12 cellular contexts compared by ENCODE assay signal in the genomic region with DNA sequence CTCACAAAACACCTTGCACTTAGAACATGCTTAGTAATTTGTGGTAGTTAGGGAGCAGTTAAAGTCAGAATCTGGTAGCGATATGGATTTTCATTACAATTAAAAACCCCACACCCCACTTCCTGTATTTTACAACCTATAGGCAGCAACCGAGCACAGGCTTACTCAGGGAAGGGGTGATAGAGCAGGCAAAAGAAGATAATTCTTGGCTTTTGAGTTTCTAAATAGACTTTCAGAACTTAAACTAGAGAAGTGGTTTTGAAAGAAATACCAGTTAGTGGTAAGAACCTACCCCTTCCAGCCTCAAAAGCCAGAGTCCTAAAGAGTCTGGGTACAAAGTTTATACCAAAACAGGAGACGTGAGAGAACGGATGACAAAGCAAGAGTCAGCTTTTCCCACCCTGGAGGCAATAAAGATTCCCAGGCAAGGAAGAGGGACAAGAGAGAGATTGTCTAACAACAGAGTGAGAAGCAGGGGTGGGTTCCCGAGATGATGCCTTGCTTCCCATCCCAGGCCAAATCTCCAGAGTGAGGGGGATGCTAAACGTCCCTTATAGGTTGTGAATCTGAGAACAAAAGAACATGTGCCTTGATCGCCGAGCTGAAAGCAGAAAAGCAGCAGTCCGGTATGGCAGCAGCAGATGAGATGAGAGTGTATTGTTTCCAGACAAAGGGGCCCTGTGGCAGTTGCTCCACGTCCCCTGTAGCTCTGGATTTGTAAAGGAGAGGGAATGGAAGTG. TPM values are rescaled to one million over a fixed set of nuclear protein-coding genes. Genes with fewer than 3 reads are reported as not detected.
A peak's percentile ranks its signal among the peaks of the same experiment; 100 is the strongest.
DNase-seq lines count a peak whose midpoint lies in the region; ATAC-seq lines count a peak whose summit lies in the region.
"Had no signal": no experiment of that assay in that cellular context is flagged by ENCODE, and none has a peak within 500 bp of the region (broad histone marks: within the 10 kb centered on the region; RNA-seq: fewer than 3 reads in every experiment).

No MANE protein-coding gene starts in this region.

- H3K4me3 Mint-ChIP-seq in CD4-positive, CD25-positive, alpha-beta regulatory T cell = peak overlapping the region in 2 of 4 donors; percentile 1 to 72
- H3K4me3 Mint-ChIP-seq in T-helper 17 cell = no peak overlapping the region

- H3K27me3 ChIP-seq in CD4-positive, CD25-positive, alpha-beta regulatory T cell (ENCODE audit: control insufficient read depth, insufficient read depth, low read length) = no peaks in the 10 kb centered on the region
- H3K27me3 ChIP-seq in HAP-1 (ENCODE audit: low read depth) = no peaks in the 10 kb centered on the region
- H3K27me3 ChIP-seq in iPS-20b (ENCODE audit: insufficient read depth, low read length) = no peaks in the 10 kb centered on the region
- H3K27me3 ChIP-seq: colonic mucosa had no signal

- peaks cover 44 to 84% (median 54%) of the 10 kb centered on the region in 4 donors for H3K4me1 Mint-ChIP-seq in CD4-positive, CD25-positive, alpha-beta regulatory T cell
- H3K4me1 Mint-ChIP-seq in T-helper 17 cell = peaks cover 53% of the 10 kb centered on the region

- no peak for ATAC-seq in CD4-positive, CD25-positive, alpha-beta regulatory T cell (ENCODE audit: low read depth in 2 of 2)
- ATAC-seq in T-helper 17 cell = no peak
- no peak for ATAC-seq in GM19035 (IDR thresholded peaks at IDR 0.05; ENCODE audit: unreplicated experiment)
- ATAC-seq in Right ventricle myocardium inferior = no peak

- peaks cover 21% of the 10 kb centered on the region for H3K36me3 Mint-ChIP-seq in CD4-positive, CD25-positive, alpha-beta regulatory T cell
- H3K36me3 Mint-ChIP-seq in T-helper 17 cell (ENCODE audit: low read depth) = peaks cover 7% of the 10 kb centered on the region

- peak overlapping the region; percentile 30; the same call in 1 of the 2 replicates for H3K9ac ChIP-seq in iPS-20b (ENCODE audit: low read depth, low read length)

- no peaks in the 10 kb centered on the region for H3K9me3 Mint-ChIP-seq in CD4-positive, CD25-positive, alpha-beta regulatory T cell

- H3K36me3 ChIP-seq in CD4-positive, CD25-positive, alpha-beta regulatory T cell (ENCODE audit: control insufficient read depth, insufficient read depth, low read length) = peaks cover 32% of the 10 kb centered on the region
- H3K36me3 ChIP-seq in HAP-1 (replicated peaks) (no peaks in the 10 kb centered on the region), iPS-20b (ENCODE audit: insufficient read depth, low read depth, low read length) (no peaks in the 10 kb centered on the region)
- H3K36me3 ChIP-seq: colonic mucosa had no signal

- peak in 1 of 3 donors; percentile 39 for DNase-seq in CD4-positive, CD25-positive, alpha-beta regulatory T cell
- DNase-seq in HAP-1 (ENCODE audit: low spot score in 2 of 2) (peak; percentile 53 to 58), T-helper 17 cell (no peak), GDM1 (lab: John Stamatoyannopoulos, UW) (no peak), HuH-7.5 (ENCODE audit: low spot score) (no peak), Right ventricle myocardium inferior (ENCODE audit: missing footprints) (no peak)
- DNase-seq: activated CD8-positive, alpha-beta memory T cell treated with anti-CD3 and anti-CD28 coated beads for 24 hours; colonic mucosa; NCI-H510A had no signal

- no peaks in the 10 kb centered on the region for H3K9me3 ChIP-seq in CD4-positive, CD25-positive, alpha-beta regulatory T cell (ENCODE audit: control insufficient read depth in 2 of 2, low read length in 2 of 2)
- H3K9me3 ChIP-seq in HAP-1 (no peaks in the 10 kb centered on the region), T-helper 17 cell (ENCODE audit: control insufficient read depth, low read length, poor library complexity, severe bottlenecking) (no peaks in the 10 kb centered on the region), iPS-20b (ENCODE audit: insufficient read depth, low read depth, low read length) (no peaks in the 10 kb centered on the region)
- H3K9me3 ChIP-seq: colonic mucosa had no signal

- peak overlapping the region; percentile 72 for H3K27ac ChIP-seq in CD4-positive, CD25-positive, alpha-beta regulatory T cell (ENCODE audit: insufficient read depth, low read length, poor library complexity, severe bottlenecking)
- H3K27ac ChIP-seq in iPS-20b (ENCODE audit: low read length) = no peak overlapping the region
- H3K27ac ChIP-seq: colonic mucosa had no signal

- peaks cover 54% of the 10 kb centered on the region for H3K4me1 ChIP-seq in CD4-positive, CD25-positive, alpha-beta regulatory T cell (ENCODE audit: control insufficient read depth, insufficient read depth, low read length, poor library complexity, severe bottlenecking)
- H3K4me1 ChIP-seq in HAP-1 (peaks cover 11% of the 10 kb centered on the region), iPS-20b (ENCODE audit: insufficient read depth, low read length) (peaks cover 13% of the 10 kb centered on the region; the same call in 1 of the 2 replicates)
- H3K4me1 ChIP-seq: colonic mucosa had no signal

- in situ Hi-C loops in HAP-1 (cut with MboI; ENCODE audit: low sequenced_read_pairs) = no loop called here

- H3K4me3 ChIP-seq in CD4-positive, CD25-positive, alpha-beta regulatory T cell (ENCODE audit: low read depth, low read length) = no peak overlapping the region
- no peak overlapping the region for H3K4me3 ChIP-seq in HAP-1
- 0 out of 2 replicates have a peak overlapping the region, but pooled peaks have one; percentile 2 for H3K4me3 ChIP-seq in iPS-20b (ENCODE audit: low read length)
- H3K4me3 ChIP-seq: colonic mucosa had no signal

- H3K27ac Mint-ChIP-seq in CD4-positive, CD25-positive, alpha-beta regulatory T cell = peak overlapping the region; percentile 10 to 85 (median 76)
- peak overlapping the region; percentile 94 for H3K27ac Mint-ChIP-seq in T-helper 17 cell

- no peaks in the 10 kb centered on the region for H3K27me3 Mint-ChIP-seq in CD4-positive, CD25-positive, alpha-beta regulatory T cell
- H3K27me3 Mint-ChIP-seq in T-helper 17 cell = no peaks in the 10 kb centered on the region

- intact Hi-C loops in Right ventricle myocardium inferior (cut with DNase I) = no loop called here

RNA-seq across cellular contexts. Expression of a gene that starts 36.9 kb away (rescaled TPM):
- total RNA-seq in CD4-positive, CD25-positive, alpha-beta regulatory T cell = 48.2 TPM
- polyA plus RNA-seq in CD4-positive, CD25-positive, alpha-beta regulatory T cell = 10 to 100 TPM; 17.8 to 21.8 (median 19.3) TPM
- total RNA-seq in T-helper 17 cell = 10 to 100 TPM; 29.3 to 35.7 TPM
- total RNA-seq in Right ventricle myocardium inferior = 0.97 TPM
- total RNA-seq: Daoy had no signal

Comparison
In these comparisons a context has a peak if more than half of its experiments do, and no peak if none do; other contexts are left out.
1. DNase-seq: peak in HAP-1 (2 of 2); none in T-helper 17 cell (0 of 3), GDM1 (single experiment), HuH-7.5 (single experiment) and Right ventricle myocardium inferior (single experiment).
2. RNA of a gene that starts 36.9 kb away (total RNA-seq): 48.2 TPM in CD4-positive, CD25-positive, alpha-beta regulatory T cell (single experiment) and 29.3 to 35.7 TPM in T-helper 17 cell; 0.97 TPM in Right ventricle myocardium inferior (single experiment); every median in the first group is over 10 times any median in the second.